Comparison of ENCODE assay signal across 8 cellular contexts in genomic region chr7:100148559-100149328, GRCh38. TPM values are rescaled to one million over a fixed set of nuclear protein-coding genes. Genes with fewer than 3 reads are reported as not detected.
DNase-seq lines count a peak whose midpoint lies in the region; ATAC-seq and TF ChIP-seq lines count a peak whose summit lies in the region.

Gene LAMTOR4, plus strand, starts transcription at chr7:100148918. Its CDS starts 55 bp downstream, at chr7:100148973.

- H3K36me3 ChIP-seq in heart left ventricle = peaks cover 0 to 30% (median 8%) of the 10 kb centered on the region in 9 donors
- peaks cover 0 to 12% (median 9%) of the 10 kb centered on the region in 4 donors for H3K36me3 ChIP-seq in upper lobe of left lung

- TF ChIP-seq CTCF in GM13976 (IDR thresholded peaks at IDR 0.05; ENCODE audit: borderline replicate concordance, control extremely low read depth, extremely low read depth, insufficient read depth, missing control alignments) (no peak), heart left ventricle (IDR thresholded peaks at IDR 0.05) (no peak), upper lobe of left lung (IDR thresholded peaks at IDR 0.05) (peak in 2 of 6 experiments; percentile 24 to 32)

- DNase-seq in GM13976 (ENCODE audit: low spot score) (peak; percentile 98), NCI-H146 treated with DMSO at 0.1 percent for 48 hours (lab: John Stamatoyannopoulos, UW; ENCODE audit: unreplicated experiment) (peak; percentile 99), amniotic epithelial cell (ENCODE audit: low read depth) (peak; percentile 98), heart left ventricle (peak; percentile 99 to 100 (median 99)), posterior cingulate gyrus (peak; percentile 99 to 100 (median 99)), upper lobe of left lung (peak; percentile 94 to 100)

- no peaks in the 10 kb centered on the region for H3K27me3 ChIP-seq in heart left ventricle
- no peaks in the 10 kb centered on the region for H3K27me3 ChIP-seq in upper lobe of left lung

- TF ChIP-seq EP300 in upper lobe of left lung (IDR thresholded peaks at IDR 0.05) = no peak

- peak; percentile 98 for ATAC-seq in HG02870 (IDR thresholded peaks at IDR 0.05; ENCODE audit: unreplicated experiment)
- ATAC-seq in heart left ventricle = peak; percentile 99 to 100 (median 100)
- ATAC-seq in upper lobe of left lung (ENCODE audit: low FRiP score in 2 of 2) = peak; percentile 99 to 100

- H3K4me1 ChIP-seq in heart left ventricle (peaks cover 0 to 50% (median 12%) of the 10 kb centered on the region in 12 donors), upper lobe of left lung (peaks cover 14 to 31% (median 22%) of the 10 kb centered on the region in 4 donors)

- intact Hi-C loops in T-helper 1 cell treated with Interleukin-12 subunit alpha and Interleukin-12 subunit beta and Interleukin-4 antibody, amounts not matched to agents 30 ng/mL and 1 ng/mL, for 36 hours (cut with micrococcal nuclease) = loop anchor here (1.0 to 5.0 kb wide), 10 partner anchors 10 to 280 kb away; partner anchors contain the start of genes AP4M1, CNPY4, GPC2 and MBLAC1
- intact Hi-C loops in heart left ventricle (cut with DNase I) = loop anchor here in 1 of 10 donors (10.0 kb wide), 1 partner anchor 196 kb away; no protein-coding TSS in a partner anchor
- intact Hi-C loops in posterior cingulate gyrus (cut with DNase I) = no loop called here

- TF ChIP-seq POLR2A in heart left ventricle (IDR thresholded peaks at IDR 0.05) (peak in 1 of 2 donors; percentile 94), upper lobe of left lung (IDR thresholded peaks at IDR 0.05) (peak in 2 of 4 donors; percentile 64 to 81)

- H3K4me3 ChIP-seq in heart left ventricle = peak within 1 kb of the TSS; percentile 61 to 97 (median 81)
- H3K4me3 ChIP-seq in upper lobe of left lung = peak within 1 kb of the TSS; percentile 90 to 97 (median 92)

- WGBS in heart left ventricle, 4 donors = 0 to 2% (median 1%) methylated on average over 18 to 46 of the region's 46 CpGs
- WGBS in upper lobe of left lung, 2 donors = 0% methylated on average over 15 to 43 of the region's 46 CpGs

- in situ Hi-C loops in GM13976 (cut with MboI; ENCODE audit: low sequenced_read_pairs, unreplicated experiment) = no loop called here

- H3K9me3 ChIP-seq in heart left ventricle (no peaks in the 10 kb centered on the region), upper lobe of left lung (no peaks in the 10 kb centered on the region)

- peak within 1 kb of the TSS; percentile 67 to 89 (median 84) for H3K27ac ChIP-seq in heart left ventricle
- peak within 1 kb of the TSS; percentile 79 to 99 (median 92) for H3K27ac ChIP-seq in upper lobe of left lung

RNA-seq across cellular contexts. Expression of gene LAMTOR4, which starts in this region (rescaled TPM):
- 150 and 161 TPM in 2 replicates for total RNA-seq in T-helper 1 cell treated with Interleukin-12 subunit alpha and Interleukin-12 subunit beta and Interleukin-4 antibody, amounts not matched to agents 30 ng/mL and 1 ng/mL, for 36 hours
- total RNA-seq in heart left ventricle (100 to 1,000 TPM in 3 of 9 donors, 10 to 100 TPM in 6; 64.6 to 160 (median 91.7) TPM), upper lobe of left lung (100 to 1,000 TPM; 111 to 223 (median 148) TPM)
- polyA plus RNA-seq in heart left ventricle = 100 to 1,000 TPM; 155 to 158 TPM

Comparison
In these comparisons a context has a peak if more than half of its experiments do, and no peak if none do; other contexts are left out.
1. Peak in every context shown above with its lines: DNase-seq, ATAC-seq, H3K4me3 ChIP-seq and H3K27ac ChIP-seq.